1 cellular context compared by ENCODE assay signal in genomic region chr12:104604070-104604994, GRCh38.
TF ChIP-seq lines count a peak whose summit lies in the region.

No MANE protein-coding gene starts in this region.

TF ChIP-seq in IMR-90, 13 proteins besides CTCF, POLR2A, EP300 and RAD21 (continued from another document):
- TF ChIP-seq SMC3 (IDR thresholded peaks at IDR 0.05; ENCODE audit: low read depth, low read length), result 0 out of 2 replicates have a peak, but pooled peaks have one; percentile 1
- no peak for TF ChIP-seq RCOR1 (IDR thresholded peaks at IDR 0.05; ENCODE audit: insufficient replicate concordance, low read length)
- no peak for TF ChIP-seq MXI1 (IDR thresholded peaks at IDR 0.05; ENCODE audit: borderline replicate concordance, low read depth, low read length)
- TF ChIP-seq BHLHE40 (IDR thresholded peaks at IDR 0.05; ENCODE audit: low read depth, low read length), result peak; percentile 64; the same call in 1 of the 2 replicates
- peak; percentile 88 for TF ChIP-seq CEBPB (IDR thresholded peaks at IDR 0.05; ENCODE audit: low read depth, low read length)
- TF ChIP-seq MAFK (IDR thresholded peaks at IDR 0.05; ENCODE audit: low read depth, low read length), result no peak
- TF ChIP-seq CHD1 (IDR thresholded peaks at IDR 0.05; ENCODE audit: low read depth, low read length), result no peak
- TF ChIP-seq MAZ (IDR thresholded peaks at IDR 0.05; ENCODE audit: borderline replicate concordance, low read depth, low read length), result peak; percentile 62; the same call in 1 of the 2 replicates
- peak; percentile 93 for TF ChIP-seq FOS (IDR thresholded peaks at IDR 0.05; ENCODE audit: low read depth, low read length)
- no peak for TF ChIP-seq USF2 (IDR thresholded peaks at IDR 0.05; ENCODE audit: low read depth, low read length)
- TF ChIP-seq NFE2L2 (IDR thresholded peaks at IDR 0.05; ENCODE audit: low read depth, low read length), result no peak
TF ChIP-seq in IMR-90: peak in this region for 5.
